ENCODE assay signal across 19 cellular contexts in the genomic region with DNA sequence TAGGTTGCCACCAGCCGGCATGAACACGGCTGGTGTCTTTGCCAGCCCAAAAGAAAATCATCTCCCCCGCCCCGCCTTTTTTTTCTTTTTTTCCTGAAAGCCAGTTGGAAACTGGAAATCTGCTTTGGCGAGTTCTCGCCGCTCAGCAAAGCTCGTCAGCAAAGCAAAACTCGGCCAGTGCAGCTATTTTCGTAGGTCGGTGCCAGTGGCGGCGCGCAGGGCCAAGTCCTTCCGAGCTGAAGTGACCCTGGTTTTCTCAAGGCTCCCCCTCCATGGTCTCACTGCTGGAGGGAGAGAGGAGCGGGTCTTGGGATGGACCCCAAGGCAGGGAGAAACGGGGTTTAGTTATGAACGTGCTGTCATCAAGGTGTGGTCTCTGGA.
DNase-seq lines count a peak whose midpoint lies in the region; ATAC-seq and TF ChIP-seq lines count a peak whose summit lies in the region.
"Had no signal": no experiment of that assay in that cellular context is flagged by ENCODE, and none has a peak within 500 bp of the region (broad histone marks: within the 10 kb centered on the region; RNA-seq: fewer than 3 reads in every experiment).

No MANE protein-coding gene starts in this region.

- no peak overlapping the region for H2BK12ac ChIP-seq in H9 (ENCODE audit: insufficient read length, low read depth, low read length)

- H3K9me2 ChIP-seq in HCT116 (ENCODE audit: insufficient read depth) (no peaks in the 10 kb centered on the region), SK-N-SH (no peaks in the 10 kb centered on the region)

- no peak overlapping the region for H3K23ac ChIP-seq in H9 (ENCODE audit: insufficient read length, low read depth, low read length)

- H3K9me3 ChIP-seq in HCT116 (ENCODE audit: control insufficient read depth in 1 of 2, insufficient read depth in 1 of 2, low read depth in 1 of 2, low read length in 2 of 2) (no peaks in the 10 kb centered on the region), osteoblast (ENCODE audit: low read depth, low read length) (no peaks in the 10 kb centered on the region), H9 (ENCODE audit: control insufficient read depth, low read depth, low read length) (no peaks in the 10 kb centered on the region), SK-N-SH (no peaks in the 10 kb centered on the region)
- H3K9me3 ChIP-seq: BE2C had no signal

- H2BK5ac ChIP-seq in H9 (ENCODE audit: insufficient read length, low read length), result no peak overlapping the region

- no peak overlapping the region for H4K91ac ChIP-seq in H9 (ENCODE audit: insufficient read length, low read depth, low read length)

- no peak overlapping the region for H3K56ac ChIP-seq in H9 (ENCODE audit: insufficient read length, low read depth, low read length)

- no TSS peak for BruUV-seq in HCT116 (replicated peaks; lab: Mats Ljungman, UMichigan)

- H3K14ac ChIP-seq in H9 (ENCODE audit: insufficient read depth, low read length), result no peak overlapping the region

- no peak overlapping the region for H3K27ac ChIP-seq in ACC112 (ENCODE audit: low read depth, low read length)
- H3K27ac ChIP-seq in HCT116 (ENCODE audit: low read depth, low read length), result no peak overlapping the region
- H3K27ac ChIP-seq in osteoblast (ENCODE audit: low read depth, low read length), result no peak overlapping the region
- no peak overlapping the region for H3K27ac ChIP-seq in H9 (ENCODE audit: insufficient read length, low read depth, low read length)
- no peak overlapping the region for H3K27ac ChIP-seq in SK-N-SH (ENCODE audit: low read depth in 2 of 2, low read length in 1 of 2)
- H3K27ac ChIP-seq: KMS-11, SK-N-MC had no signal

- H2BK15ac ChIP-seq in H9 (ENCODE audit: low read depth, low read length), result no peak overlapping the region

- no peak overlapping the region for H3K4me3 Mint-ChIP-seq in H9

- DNase-seq in HCT116 (ENCODE audit: low read depth, low spot score) (no peak), cerebellar cortex (ENCODE audit: low spot score) (peak; percentile 29), osteoblast (ENCODE audit: insufficient read length, low spot score, missing footprints) (no peak), H9 (no peak), kidney tubule cell (ENCODE audit: low spot score) (no peak), NCI-H1092 (lab: John Stamatoyannopoulos, UW) (no peak), SK-N-SH (no peak)
- DNase-seq: BE2C, EL, IMR-90, NCI-H1417 treated with DMSO at 0.1 percent for 48 hours, NCI-H187, NCI-H446, NCI-H526, RPMI8226, SHP77 treated with DMSO at 0.1 percent for 48 hours had no signal

- H2AFZ ChIP-seq in ACC112 (ENCODE audit: low read length, unreplicated experiment) (no peak overlapping the region), HCT116 (ENCODE audit: low read depth, low read length, poor library complexity, severe bottlenecking) (no peak overlapping the region), osteoblast (ENCODE audit: low read length) (peak overlapping the region; percentile 70), H9 (ENCODE audit: low read length) (no peak overlapping the region), SK-N-SH (ENCODE audit: low read depth) (no peak overlapping the region)

- no peaks in the 10 kb centered on the region for H3K79me1 ChIP-seq in H9 (ENCODE audit: insufficient read depth, low read depth, low read length, poor library complexity, severe bottlenecking)

- H3K23me2 ChIP-seq in H9 (ENCODE audit: insufficient read length, low read depth, low read length, poor library complexity, severe bottlenecking), result no peaks in the 10 kb centered on the region

- H3K9me3 Mint-ChIP-seq in H9, result peaks cover 2 to 11% of the 10 kb centered on the region in 2 experiments; a peak in 4 of 5 replicates

- CTCF ChIA-PET in HCT116 (lab: Charles Lee), result no interaction called here
- CTCF ChIA-PET in SK-N-SH (lab: Yijun Ruan, JAX), result no interaction called here

- H3K27me3 Mint-ChIP-seq in H9 (ENCODE audit: low read depth), result no peaks in the 10 kb centered on the region; the same call in 1 of the 2 replicates

- H3K9ac ChIP-seq in HCT116 (ENCODE audit: low read length) (no peak overlapping the region; the same call in 1 of the 2 replicates), H9 (ENCODE audit: extremely low read depth, insufficient read length, low read length) (no peak overlapping the region), SK-N-SH (no peak overlapping the region)
- H3K9ac ChIP-seq: KMS-11 had no signal

- no peak overlapping the region for H3K4ac ChIP-seq in H9 (ENCODE audit: low read depth, low read length)

- no peak overlapping the region for H2BK120ac ChIP-seq in H9 (ENCODE audit: low read depth, low read length, poor library complexity, severe bottlenecking)

- TF ChIP-seq RAD21 in HCT116 (IDR thresholded peaks at IDR 0.05; ENCODE audit: low read depth), result no peak
- TF ChIP-seq RAD21 in SK-N-SH (IDR thresholded peaks at IDR 0.05; ENCODE audit: low read length), result no peak

- ATAC-seq in HCT116, result no peak

- no CpG with 5 or more reads among the region's 18 CpGs for WGBS in H9 (ENCODE audit: extremely low coverage, insufficient read length, low lambda C conversion rate)
- 79% methylated on average over 18 of the region's 18 CpGs for WGBS in SK-N-SH (ENCODE audit: low lambda C conversion rate)

- no peak overlapping the region for H4K8ac ChIP-seq in H9 (replicated peaks; ENCODE audit: insufficient read length, low read depth, low read length)

- peak overlapping the region; percentile 84 for H3K4me2 ChIP-seq in HCT116 (ENCODE audit: low read length)
- peak overlapping the region; percentile 69 for H3K4me2 ChIP-seq in osteoblast (ENCODE audit: insufficient read depth, low read length)
- H3K4me2 ChIP-seq in H9 (ENCODE audit: insufficient read depth, insufficient read length, low read length), result no peak overlapping the region
- no peak overlapping the region for H3K4me2 ChIP-seq in SK-N-SH
- H3K4me2 ChIP-seq: KMS-11 had no signal

- intact Hi-C loops in HCT116 (cut with micrococcal nuclease), result loop anchor here (10.0 kb wide), 1 partner anchor 217 kb away; no protein-coding TSS in a partner anchor

- H3K79me2 ChIP-seq in ACC112 (ENCODE audit: control insufficient read depth, insufficient read depth, low read length, unreplicated experiment) (no peaks in the 10 kb centered on the region), HCT116 (ENCODE audit: insufficient read depth, low read length) (no peaks in the 10 kb centered on the region), osteoblast (ENCODE audit: insufficient read depth, low read length) (no peaks in the 10 kb centered on the region), H9 (ENCODE audit: insufficient read depth, low read length) (no peaks in the 10 kb centered on the region), SK-N-SH (ENCODE audit: insufficient read depth) (no peaks in the 10 kb centered on the region)

- no peaks in the 10 kb centered on the region for H3K4me1 ChIP-seq in ACC112 (ENCODE audit: control insufficient read depth, insufficient read depth, low read length, unreplicated experiment)
- H3K4me1 ChIP-seq in HCT116 (ENCODE audit: control insufficient read depth in 1 of 2, insufficient read depth in 2 of 2, low read length in 2 of 2), result peaks cover 12 to 29% of the 10 kb centered on the region in 2 experiments
- no peaks in the 10 kb centered on the region for H3K4me1 ChIP-seq in osteoblast (ENCODE audit: insufficient read depth, low read length)
- no peaks in the 10 kb centered on the region for H3K4me1 ChIP-seq in H9 (ENCODE audit: insufficient read depth, low read length)
- peaks cover 0 to 12% of the 10 kb centered on the region in 2 experiments; a peak in 1 of 4 replicates for H3K4me1 ChIP-seq in SK-N-SH (ENCODE audit: control insufficient read depth in 1 of 2, insufficient read depth in 2 of 2, low read depth in 1 of 2, low read length in 1 of 2)
- H3K4me1 ChIP-seq: BE2C had no signal

- POLR2A ChIA-PET in HCT116 (lab: Charles Lee), result no interaction called here
- POLR2A ChIA-PET in SK-N-SH (lab: Yijun Ruan, JAX), result no interaction called here

- H3T11ph ChIP-seq in H9 (ENCODE audit: low read length), result no peak overlapping the region

- peaks cover 18 to 37% of the 10 kb centered on the region in 2 experiments for H3K4me1 Mint-ChIP-seq in H9

- peak overlapping the region in 1 of 3 experiments; percentile 90; a peak in 1 of 7 replicates for H3K27ac Mint-ChIP-seq in H9

- TF ChIP-seq CTCF in HCT116 (IDR thresholded peaks at IDR 0.05 in 2 of 3, conservative IDR thresholded peaks at IDR 0.05 in 1 of 3; ENCODE audit: borderline replicate concordance in 1 of 3, insufficient read depth in 1 of 3, low read depth in 2 of 3, low read length in 2 of 3) (no peak), osteoblast (IDR thresholded peaks at IDR 0.05; ENCODE audit: extremely low read depth, low read depth, low read length) (no peak), H9 (conservative IDR thresholded peaks at IDR 0.05) (no peak), SK-N-SH (IDR thresholded peaks at IDR 0.05) (no peak)

- H3K4me3 ChIP-seq in ACC112 (ENCODE audit: low read depth, low read length) (peak overlapping the region; percentile 59), HCT116 (replicated peaks in 1 of 2; ENCODE audit: low read depth in 1 of 2, low read length in 2 of 2) (peak overlapping the region in 1 of 2 experiments; percentile 49; a peak in 1 of 4 replicates), osteoblast (ENCODE audit: insufficient read depth, low read length) (peak overlapping the region; percentile 49), SK-N-SH (ENCODE audit: low read depth in 2 of 2, low read length in 1 of 2) (no peak overlapping the region)
- H3K4me3 ChIP-seq: SK-N-MC had no signal

- H4K20me1 ChIP-seq in HCT116 (ENCODE audit: insufficient read depth), result no peaks in the 10 kb centered on the region
- H4K20me1 ChIP-seq in osteoblast (ENCODE audit: insufficient read depth, low read length), result no peaks in the 10 kb centered on the region
- peaks cover 2% of the 10 kb centered on the region for H4K20me1 ChIP-seq in H9 (ENCODE audit: control insufficient read depth, insufficient read depth, insufficient read length)
- no peaks in the 10 kb centered on the region for H4K20me1 ChIP-seq in SK-N-SH (ENCODE audit: insufficient read depth)

- no peak overlapping the region for H3K18ac ChIP-seq in H9 (ENCODE audit: insufficient read length, low read depth, low read length)

- H3K27me3 ChIP-seq in ACC112 (ENCODE audit: insufficient read depth, low read length) (peaks cover 18% of the 10 kb centered on the region), HCT116 (ENCODE audit: insufficient read depth, low read length) (no peaks in the 10 kb centered on the region), osteoblast (ENCODE audit: insufficient read depth, low read length) (peaks cover 24% of the 10 kb centered on the region), H9 (ENCODE audit: insufficient read depth, low read length) (no peaks in the 10 kb centered on the region), SK-N-SH (ENCODE audit: insufficient read depth) (no peaks in the 10 kb centered on the region)
- H3K27me3 ChIP-seq: BE2C had no signal

- no peak overlapping the region for H2AK5ac ChIP-seq in H9 (ENCODE audit: insufficient read length, low read length)

- H3K36me3 Mint-ChIP-seq in H9 (ENCODE audit: insufficient read depth in 1 of 3, low read depth in 3 of 3), result peaks cover 0 to 9% (median 2%) of the 10 kb centered on the region in 3 experiments; a peak in 2 of 7 replicates

- RAD21 ChIA-PET in HCT116 (lab: Charles Lee; ENCODE audit: low non-redundant PET in 1 of 2, low total read pairs in 2 of 2, uncharacterized antibody in 2 of 2, unreplicated experiment in 2 of 2), result no interaction called here

- no peak overlapping the region for H2BK20ac ChIP-seq in H9 (ENCODE audit: low read depth, low read length, poor library complexity, severe bottlenecking)

- TF ChIP-seq EP300 in SK-N-SH (IDR thresholded peaks at IDR 0.05; ENCODE audit: borderline replicate concordance in 1 of 2, low read depth in 1 of 2, low read length in 1 of 2), result no peak

- H3F3A ChIP-seq in SK-N-SH (replicated peaks; ENCODE audit: insufficient read depth), result no peaks in the 10 kb centered on the region

- no peak for TF ChIP-seq POLR2A in HCT116 (IDR thresholded peaks at IDR 0.05; ENCODE audit: borderline replicate concordance, extremely low read depth, insufficient read depth, insufficient read length)

- no peak overlapping the region for H4K5ac ChIP-seq in H9 (ENCODE audit: insufficient read length, low read depth, low read length)

- H3K36me3 ChIP-seq in ACC112 (ENCODE audit: insufficient read depth, low read length) (no peaks in the 10 kb centered on the region), HCT116 (ENCODE audit: control insufficient read depth in 1 of 2, insufficient read depth in 2 of 2, low read length in 2 of 2) (no peaks in the 10 kb centered on the region), osteoblast (ENCODE audit: insufficient read depth, low read length) (no peaks in the 10 kb centered on the region), SK-N-SH (replicated peaks in 1 of 2; ENCODE audit: control insufficient read depth in 1 of 2, insufficient read depth in 2 of 2, low read length in 1 of 2) (no peaks in the 10 kb centered on the region)
- H3K36me3 ChIP-seq: BE2C had no signal

Comparison
In these comparisons a context has a peak if more than half of its experiments do, and no peak if none do; other contexts are left out.
1. H3K4me3 ChIP-seq: peak in ACC112 (single experiment) and osteoblast (single experiment); none in SK-N-SH (0 of 2).
2. H3K4me2 ChIP-seq: peak in HCT116 (single experiment) and osteoblast (single experiment); none in H9 (single experiment) and SK-N-SH (single experiment).